Comparison of ENCODE assay signal across 11 cellular contexts in the genomic region with DNA sequence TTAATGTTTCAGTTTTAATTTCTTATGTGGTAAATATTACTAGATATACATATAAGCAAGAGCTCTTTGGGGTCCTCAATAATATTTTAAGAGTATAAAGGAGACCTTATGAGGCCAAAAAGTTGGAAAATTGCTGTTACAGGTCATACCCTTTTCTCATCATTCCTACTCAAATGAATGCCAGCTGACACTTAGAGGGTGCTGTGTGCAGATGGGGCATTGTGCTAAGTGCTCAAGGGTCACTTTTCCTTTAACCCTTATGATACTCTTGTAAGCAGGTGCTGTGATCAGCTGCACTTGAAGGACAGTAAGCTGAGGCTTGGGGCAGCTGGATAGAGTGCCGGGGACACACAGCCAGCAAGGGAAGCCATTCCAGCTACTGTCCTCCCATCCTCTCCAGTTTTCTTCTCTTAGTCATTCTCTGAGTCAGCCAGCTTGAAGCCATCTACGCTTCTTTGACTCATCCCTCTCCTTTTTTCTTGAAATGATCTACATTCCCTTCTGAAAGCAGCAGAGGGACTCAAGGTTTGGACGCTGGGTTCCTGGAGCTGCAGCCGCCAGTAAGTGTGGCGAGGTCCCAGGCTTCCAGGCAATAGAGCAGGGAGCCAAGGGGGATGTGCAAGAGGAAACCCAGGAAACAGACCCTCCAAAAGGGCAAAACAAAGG. TPM values are rescaled to one million over a fixed set of nuclear protein-coding genes. Genes with fewer than 3 reads are reported as not detected.
A peak's percentile ranks its signal among the peaks of the same experiment; 100 is the strongest.
DNase-seq lines count a peak whose midpoint lies in the region; ATAC-seq, FAIRE-seq and TF ChIP-seq lines count a peak whose summit lies in the region.
"Had no signal": no experiment of that assay in that cellular context is flagged by ENCODE, and none has a peak within 500 bp of the region (broad histone marks: within the 10 kb centered on the region; RNA-seq: fewer than 3 reads in every experiment).

No MANE protein-coding gene starts in this region.

- H3K9me1 ChIP-seq in K562 (ENCODE audit: control insufficient read depth, insufficient read depth, low read length), result no peaks in the 10 kb centered on the region

- H3K27me3 ChIP-seq in K562 (ENCODE audit: control insufficient read depth in 2 of 2, insufficient read depth in 2 of 2, low read length in 2 of 2), result no peaks in the 10 kb centered on the region
- H3K27me3 ChIP-seq: heart right ventricle, Peyer's patch had no signal

- H3K4me3 ChIP-seq in K562 (no peak overlapping the region), mesodermal cell (ENCODE audit: extremely low read depth, insufficient read depth, low read length, poor library complexity, severe bottlenecking) (no peak overlapping the region), kidney (ENCODE audit: low read length in 2 of 2) (no peak overlapping the region)
- H3K4me3 ChIP-seq: heart right ventricle, Peyer's patch had no signal

- ATAC-seq in K562 (no peak; the same call in 1 of the 3 replicates), HG02678 (IDR thresholded peaks at IDR 0.05; ENCODE audit: unreplicated experiment) (no peak)
- ATAC-seq: naive thymus-derived CD4-positive, alpha-beta T cell had no signal

- peak in 1 of 3 experiments; percentile 7; a peak in 1 of 6 replicates for TF ChIP-seq CTCF in K562 (IDR thresholded peaks at IDR 0.05 in 2 of 3, conservative IDR thresholded peaks at IDR 0.05 in 1 of 3; ENCODE audit: insufficient read depth in 2 of 3, low read depth in 1 of 3, low read length in 3 of 3)
- no peak for TF ChIP-seq CTCF in kidney (IDR thresholded peaks at IDR 0.05; ENCODE audit: borderline replicate concordance, extremely low read depth, insufficient read depth)

- no peak for TF ChIP-seq RAD21 in K562 (CRISPR knock-in tag; conservative IDR thresholded peaks at IDR 0.05 in 1 of 2, IDR thresholded peaks at IDR 0.05 in 1 of 2)

- no peak for TF ChIP-seq EP300 in K562 (IDR thresholded peaks at IDR 0.05; ENCODE audit: low read length)

- CTCF ChIA-PET in K562 (lab: Yijun Ruan, JAX; ENCODE audit: low intra/inter-chr PET ratio), result no interaction called here

- no peak for FAIRE-seq in K562 (lab: Jason Lieb, UNC)
- FAIRE-seq in kidney (lab: Jason Lieb, UNC), result no peak

- no peak overlapping the region for H3K4me2 ChIP-seq in K562 (ENCODE audit: insufficient read depth, low read length)

- H3K9me3 ChIP-seq in K562 (replicated peaks; ENCODE audit: control insufficient read depth, insufficient read depth, low read depth, low read length), result no peaks in the 10 kb centered on the region
- H3K9me3 ChIP-seq in mesodermal cell (ENCODE audit: control insufficient read depth, low read length), result no peaks in the 10 kb centered on the region
- H3K9me3 ChIP-seq in kidney (ENCODE audit: control insufficient read depth in 1 of 2, low read length in 2 of 2), result no peaks in the 10 kb centered on the region
- H3K9me3 ChIP-seq: heart right ventricle, Peyer's patch had no signal

- no peak overlapping the region for H2AFZ ChIP-seq in K562 (ENCODE audit: low read depth, low read length)

- no peaks in the 10 kb centered on the region for H4K20me1 ChIP-seq in K562 (replicated peaks; ENCODE audit: control insufficient read depth, insufficient read depth, low read length)

- in situ Hi-C loops in K562 (cut with MboI), result no loop called here

- H3K79me2 ChIP-seq in K562 (ENCODE audit: control insufficient read depth, insufficient read depth, low read length), result no peaks in the 10 kb centered on the region

- peak; percentile 79 for DNase-seq in Daoy (ENCODE audit: low read depth)
- peak; percentile 97 for DNase-seq in HT1080 (ENCODE audit: low read depth)
- DNase-seq in K562 (ENCODE audit: extremely low read depth in 1 of 4, low spot score in 3 of 4), result peak in 1 of 4 experiments; percentile 13
- no peak for DNase-seq in NCI-H2107 (lab: John Stamatoyannopoulos, UW)
- DNase-seq in kidney, result no peak
- DNase-seq: activated CD4-positive, alpha-beta T cell treated with anti-CD3 and anti-CD28 coated beads, Interleukin-2, amount 50 U/mL, for 1 hour; heart right ventricle; naive thymus-derived CD4-positive, alpha-beta T cell; Peyer's patch had no signal

- POLR2A ChIA-PET in K562 (lab: Yijun Ruan, JAX), result interaction anchor here (0.6 to 0.8 kb wide), 3 partner anchors 15 to 438 kb away, joined by 3 read pairs; no protein-coding TSS in a partner anchor

- WGBS in K562 (ENCODE audit: insufficient coverage, low coverage, missing lambda C conversion rate), result 48% methylated on average over 2 of the region's 5 CpGs
- 46 to 60% methylated on average over 2 to 5 of the region's 5 CpGs for WGBS in mesodermal cell (ENCODE audit: insufficient coverage in 2 of 2), 2 experiments

- H3K4me1 ChIP-seq in K562 (replicated peaks in 1 of 2; ENCODE audit: control insufficient read depth in 2 of 2, insufficient read depth in 2 of 2, low read length in 2 of 2) (peaks cover 0 to 17% of the 10 kb centered on the region in 2 experiments; a peak in 3 of 5 replicates), mesodermal cell (ENCODE audit: control insufficient read depth, insufficient read depth, low read length, poor library complexity, severe bottlenecking) (peaks cover 23% of the 10 kb centered on the region), kidney (ENCODE audit: control insufficient read depth in 1 of 2, insufficient read depth in 1 of 2, low read depth in 1 of 2, low read length in 2 of 2) (no peaks in the 10 kb centered on the region)
- H3K4me1 ChIP-seq: Peyer's patch had no signal

- intact Hi-C loops in K562 (cut with micrococcal nuclease) (no loop called here), kidney (cut with DNase I) (no loop called here)

- no peak overlapping the region; the same call in 2 of the 3 replicates for H3K27ac ChIP-seq in K562 (ENCODE audit: extremely low read depth, low read depth, low read length)
- peak overlapping the region; percentile 57 for H3K27ac ChIP-seq in mesodermal cell (ENCODE audit: low read depth, low read length, severe bottlenecking)
- no peak overlapping the region for H3K27ac ChIP-seq in kidney (ENCODE audit: low read depth in 2 of 2, low read length in 2 of 2)
- H3K27ac ChIP-seq: Peyer's patch had no signal

- no TSS peak for BruUV-seq in K562 (replicated peaks; lab: Mats Ljungman, UMichigan)

- no peak for TF ChIP-seq POLR2A in K562 (conservative IDR thresholded peaks at IDR 0.05)

- H3K36me3 ChIP-seq in K562 (ENCODE audit: control insufficient read depth, insufficient read depth, low read length), result no peaks in the 10 kb centered on the region
- no peaks in the 10 kb centered on the region for H3K36me3 ChIP-seq in mesodermal cell (ENCODE audit: control insufficient read depth, insufficient read depth, low read length)
- H3K36me3 ChIP-seq in kidney (ENCODE audit: control insufficient read depth in 1 of 2, insufficient read depth in 2 of 2, low read length in 2 of 2), result no peaks in the 10 kb centered on the region
- H3K36me3 ChIP-seq: heart right ventricle, Peyer's patch had no signal

- H3K9ac ChIP-seq in K562 (ENCODE audit: insufficient read depth in 1 of 2, low read depth in 2 of 2, low read length in 2 of 2), result no peak overlapping the region
- H3K9ac ChIP-seq in kidney (ENCODE audit: low read length in 2 of 2), result no peak overlapping the region

TF ChIP-seq in K562, 482 proteins besides CTCF, POLR2A, EP300 and RAD21 (continues in another document):
- TF ChIP-seq DPF2 (IDR thresholded peaks at IDR 0.05), result 0 out of 2 replicates have a peak, but pooled peaks have one; percentile 17

RNA-seq across cellular contexts. Expression of gene CREB1, which starts 42.0 kb away (rescaled TPM):
- 17.1 and 32.2 TPM in 2 replicates for total RNA-seq in Daoy (2014; rRNA removed; shearing (Covaris generic))
- total RNA-seq in HT1080 (2014; rRNA removed; shearing (Covaris generic)), result 31.1 and 47.7 TPM in 2 replicates
- polyA plus RNA-seq in HT1080 (2015; cell fraction: cytosol; rRNA removed), result 29.6 and 41.5 TPM in 2 replicates
- 48.7 and 58.6 TPM in 2 replicates for polyA plus RNA-seq in HT1080 (2015; cell fraction: nucleus; rRNA removed)
- total RNA-seq in K562 (2011; cell fraction: chromatin; rRNA removed; ENCODE audit: low replicate concordance), result 48.7 and 75.1 TPM in 2 replicates
- 20.5 and 29.2 TPM in 2 replicates for total RNA-seq in K562 (2011; cell fraction: nucleolus; rRNA removed)
- total RNA-seq in K562 (2011; cell fraction: nucleoplasm; rRNA removed), result 33.9 and 56.9 TPM in 2 replicates
- total RNA-seq in K562 (2014; rRNA removed) (10.3 and 17.8 TPM in 2 replicates), K562 (2014; rRNA removed; fragmentation: Illumina TruSeq; extraction: Trizol) (29.4 and 32.3 TPM in 2 replicates), K562 (2015; rRNA removed; fragmentation: Illumina TruSeq; extraction: Trizol) (19.5 and 20.0 TPM in 2 replicates), K562 (2021) (30.8 and 34.6 TPM in 2 replicates), kidney (63.8 TPM)
- polyA plus RNA-seq in K562 (2011; rRNA removed) (50.5 and 51.3 TPM in 2 replicates), K562 (2014; fragmentation: Illumina TruSeq; extraction: Trizol) (24.7 and 31.8 TPM in 2 replicates), K562 (2014; fragmentation: Nextera tagmentation; extraction: Ambion mirVana) (10 to 100 TPM in 1 of 2 experiments, 1 to 10 TPM in 1; 8.9 to 14.7 TPM), K562 (2014; rRNA removed) (15.5 and 23.9 TPM in 2 replicates), kidney (ENCODE audit: insufficient read depth, low read depth, low replicate concordance) (8.9 TPM)
- 31.8 and 35.3 TPM in 2 replicates for polyA plus RNA-seq in K562 (2011; cell fraction: cytosol; rRNA removed)
- 57.7 and 83.1 TPM in 2 replicates for polyA plus RNA-seq in K562 (2011; cell fraction: nucleus; rRNA removed)
- 20.1 and 25.2 TPM in 2 replicates for polyA plus RNA-seq in K562 (2012)
- 69.4 and 73.2 TPM in 2 replicates for polyA minus RNA-seq in K562 (2011; rRNA and poly(A)+ RNA removed)
- polyA minus RNA-seq in K562 (2011; cell fraction: cytosol; rRNA and poly(A)+ RNA removed), result 17.4 and 30.7 TPM in 2 replicates
- polyA minus RNA-seq in K562 (2011; cell fraction: nucleus; rRNA and poly(A)+ RNA removed), result 23.8 and 52.6 TPM in 2 replicates
- 53.2 TPM for polyA plus RNA-seq in mesodermal cell (2013, experiment 1 of 2)
- polyA plus RNA-seq in mesodermal cell (2013, experiment 2 of 2), result 51.2 TPM

Comparison
In these comparisons a context has a peak if more than half of its experiments do, and no peak if none do; other contexts are left out.
1. DNase-seq: peak in Daoy (single experiment) and HT1080 (single experiment); none in NCI-H2107 (single experiment) and kidney (single experiment).